ENCODE assay signal across 8 cellular contexts in genomic region chr14:76929927-76930326, GRCh38.
DNase-seq lines count a peak whose midpoint lies in the region; ATAC-seq and TF ChIP-seq lines count a peak whose summit lies in the region.

No MANE protein-coding gene starts in this region.

- TF ChIP-seq CTCF in heart left ventricle (IDR thresholded peaks at IDR 0.05) (no peak), PC-9 (conservative IDR thresholded peaks at IDR 0.05) (no peak)

- no peaks in the 10 kb centered on the region for H3K79me2 ChIP-seq in PC-9 (ENCODE audit: low read depth)

- H3K27me3 ChIP-seq in heart left ventricle (no peaks in the 10 kb centered on the region), PC-9 (ENCODE audit: insufficient read depth, low read depth) (no peaks in the 10 kb centered on the region)

- no peak for TF ChIP-seq POLR2A in heart left ventricle (IDR thresholded peaks at IDR 0.05)

- BruUV-seq in PC-9 (replicated peaks; lab: Mats Ljungman, UMichigan): no TSS peak

- no peaks in the 10 kb centered on the region for H3K36me3 ChIP-seq in heart left ventricle
- H3K36me3 ChIP-seq in PC-9 (ENCODE audit: low read depth): no peaks in the 10 kb centered on the region

- DNase-seq in SHP77 (lab: John Stamatoyannopoulos, UW) (peak; percentile 44 to 69), SHP77 treated with DMSO at 0.1 percent for 48 hours (lab: John Stamatoyannopoulos, UW) (no peak), heart left ventricle (peak in 2 of 5 donors; percentile 41 to 58), cerebellar cortex (ENCODE audit: low spot score) (no peak), HCEC 1CT (no peak), PC-9 (no peak)
- peak; percentile 46 to 62 for DNase-seq in activated CD4-positive, alpha-beta T cell treated with anti-CD3 and anti-CD28 coated beads for 4 hours
- DNase-seq in stimulated activated naive CD8-positive, alpha-beta T cell treated with anti-CD3 and anti-CD28 coated beads, Interleukin-15, Interleukin-2, amounts not matched to agents 100 U/mL and 50 U/mL, for 24 hours: peak; percentile 50

- no peaks in the 10 kb centered on the region for H4K20me1 ChIP-seq in PC-9 (ENCODE audit: insufficient read depth)

- peak in 3 of 4 donors; percentile 13 to 67 (median 51) for ATAC-seq in heart left ventricle
- ATAC-seq in stimulated activated naive CD8-positive, alpha-beta T cell treated with anti-CD3 and anti-CD28 coated beads, Interleukin-15, Interleukin-2, amounts not matched to agents 100 U/mL and 50 U/mL, for 24 hours: peak; percentile 75

- H3K4me3 ChIP-seq in heart left ventricle (no peak overlapping the region), PC-9 (no peak overlapping the region)

- H3K4me2 ChIP-seq in PC-9: no peak overlapping the region

- peaks cover 0 to 49% (median 25%) of the 10 kb centered on the region in 12 donors for H3K4me1 ChIP-seq in heart left ventricle
- H3K4me1 ChIP-seq in PC-9 (replicated peaks; ENCODE audit: insufficient read depth): no peaks in the 10 kb centered on the region

- H3K27ac ChIP-seq in heart left ventricle (peak overlapping the region in 1 of 12 donors; percentile 56), PC-9 (no peak overlapping the region)

- no peak overlapping the region for H2AFZ ChIP-seq in PC-9

- no peaks in the 10 kb centered on the region for H3K9me2 ChIP-seq in PC-9 (ENCODE audit: insufficient read depth)

- peaks cover 7% of the 10 kb centered on the region; the same call in 1 of the 2 replicates for H3F3A ChIP-seq in PC-9 (ENCODE audit: insufficient read depth, low read depth)

- CTCF ChIA-PET in PC-9 (lab: Charles Lee): no interaction called here

- H3K9me3 ChIP-seq in heart left ventricle: no peaks in the 10 kb centered on the region
- H3K9me3 ChIP-seq in PC-9 (ENCODE audit: insufficient read depth, low read depth): no peaks in the 10 kb centered on the region

- intact Hi-C loops in heart left ventricle (cut with DNase I): no loop called here
- intact Hi-C loops in PC-9 (cut with micrococcal nuclease; ENCODE audit: unreplicated experiment): no loop called here

- 60 to 69% (median 66%) methylated on average over 8 of the region's 8 CpGs for WGBS in heart left ventricle, 4 donors

- POLR2A ChIA-PET in PC-9 (lab: Charles Lee; ENCODE audit: unreplicated experiment): interaction anchor here (0.6 kb wide), 1 partner anchor 32 kb away, joined by 3 read pairs; no protein-coding TSS in a partner anchor

Comparison
In these comparisons a context has a peak if more than half of its experiments do, and no peak if none do; other contexts are left out.
1. DNase-seq: peak in SHP77 (2 of 2), activated CD4-positive, alpha-beta T cell treated with anti-CD3 and anti-CD28 coated beads for 4 hours (2 of 2) and stimulated activated naive CD8-positive, alpha-beta T cell treated with anti-CD3 and anti-CD28 coated beads, Interleukin-15, Interleukin-2, amounts not matched to agents 100 U/mL and 50 U/mL, for 24 hours (single experiment); none in SHP77 treated with DMSO at 0.1 percent for 48 hours (single experiment), cerebellar cortex (single experiment), HCEC 1CT (single experiment) and PC-9 (0 of 2).